In genomic region chrX:153772608-153773217, GRCh38 we compare ENCODE assay signal across 21 cellular contexts. TPM values are rescaled to one million over a fixed set of nuclear protein-coding genes. Genes with fewer than 3 reads are reported as not detected.
DNase-seq lines count a peak whose midpoint lies in the region; ATAC-seq, FAIRE-seq and TF ChIP-seq lines count a peak whose summit lies in the region.
"Had no signal": no experiment of that assay in that cellular context is flagged by ENCODE, and none has a peak within 500 bp of the region (broad histone marks: within the 10 kb centered on the region; RNA-seq: fewer than 3 reads in every experiment).

No MANE protein-coding gene starts in this region.

- H2AFZ ChIP-seq in SK-N-SH (ENCODE audit: low read depth) (no peak overlapping the region), HepG2 (ENCODE audit: low read length) (no peak overlapping the region)
- H2AFZ ChIP-seq: PC-9 had no signal

- TF ChIP-seq POLR2A in right lobe of liver (IDR thresholded peaks at IDR 0.05) (no peak), HepG2 (IDR thresholded peaks at IDR 0.05; ENCODE audit: insufficient read depth in 1 of 2, low read depth in 2 of 2, low read length in 2 of 2) (no peak)

- H3K9ac ChIP-seq in SK-N-SH: no peak overlapping the region
- H3K9ac ChIP-seq in HepG2 (ENCODE audit: insufficient read depth, low read depth, low read length): no peak overlapping the region
- H3K9ac ChIP-seq in kidney (ENCODE audit: low read length in 2 of 2): no peak overlapping the region

- POLR2A ChIA-PET in SK-N-SH (lab: Yijun Ruan, JAX): no interaction called here
- POLR2A ChIA-PET in HepG2 (lab: Yijun Ruan, JAX): no interaction called here

- H4K20me1 ChIP-seq in SK-N-SH (ENCODE audit: insufficient read depth) (no peaks in the 10 kb centered on the region), HepG2 (ENCODE audit: insufficient read depth, low read length) (no peaks in the 10 kb centered on the region)

- H3K4me3 ChIP-seq in SK-N-SH (ENCODE audit: low read depth in 2 of 2, low read length in 1 of 2) (no peak overlapping the region), right lobe of liver (no peak overlapping the region), HepG2 (replicated peaks in 1 of 3; ENCODE audit: insufficient read depth in 1 of 3, low read depth in 2 of 3, low read length in 3 of 3) (no peak overlapping the region), kidney (ENCODE audit: low read length in 2 of 2) (no peak overlapping the region)
- H3K4me3 ChIP-seq: PC-9, SJSA1 had no signal

- no peak for TF ChIP-seq CTCF in SK-N-SH (IDR thresholded peaks at IDR 0.05)
- TF ChIP-seq CTCF in right lobe of liver (IDR thresholded peaks at IDR 0.05): no peak
- TF ChIP-seq CTCF in HepG2 (CRISPR knock-in tag; IDR thresholded peaks at IDR 0.05): no peak
- TF ChIP-seq CTCF in kidney (IDR thresholded peaks at IDR 0.05; ENCODE audit: borderline replicate concordance, extremely low read depth, insufficient read depth): no peak

- H3K36me3 ChIP-seq in SK-N-SH (replicated peaks in 1 of 2; ENCODE audit: control insufficient read depth in 1 of 2, insufficient read depth in 2 of 2, low read length in 1 of 2): peaks cover 0 to 4% of the 10 kb centered on the region in 2 experiments
- H3K36me3 ChIP-seq in right lobe of liver: no peaks in the 10 kb centered on the region
- H3K36me3 ChIP-seq in HepG2 (replicated peaks in 1 of 2; ENCODE audit: control insufficient read depth in 1 of 2, insufficient read depth in 2 of 2, low read length in 2 of 2): no peaks in the 10 kb centered on the region
- no peaks in the 10 kb centered on the region for H3K36me3 ChIP-seq in kidney (ENCODE audit: control insufficient read depth in 1 of 2, insufficient read depth in 2 of 2, low read length in 2 of 2)
- H3K36me3 ChIP-seq: SJSA1 had no signal

- no peak for TF ChIP-seq RAD21 in SK-N-SH (IDR thresholded peaks at IDR 0.05; ENCODE audit: low read length)
- TF ChIP-seq RAD21 in HepG2 (CRISPR knock-in tag; IDR thresholded peaks at IDR 0.05): no peak

- H3F3A ChIP-seq in SK-N-SH (replicated peaks; ENCODE audit: insufficient read depth): no peaks in the 10 kb centered on the region

- DNase-seq in SK-N-SH: peak; percentile 30
- DNase-seq in right lobe of liver: peak in 2 of 3 donors; percentile 14 to 37
- DNase-seq in HepG2 (ENCODE audit: low spot score): no peak
- peak; percentile 62 for DNase-seq in kidney
- no peak for DNase-seq in effector CD8-positive, alpha-beta T cell (lab: John Stamatoyannopoulos, UW)
- DNase-seq: CD4-positive, CD25-positive, alpha-beta regulatory T cell; COR-L47; GDM1; HFFc6; IMR-90; NCI-H1436; NCI-H1930; NCI-H345; NCI-H524 treated with DMSO at 0.1 percent for 48 hours; PC-9 had no signal

- BruUV-seq in HepG2 (replicated peaks; lab: Mats Ljungman, UMichigan): no TSS peak

- intact Hi-C loops in right lobe of liver (cut with DNase I) (no loop called here), HepG2 (cut with micrococcal nuclease; ENCODE audit: unreplicated experiment) (no loop called here), kidney (cut with DNase I) (no loop called here)

- H3K9me3 ChIP-seq in SK-N-SH: no peaks in the 10 kb centered on the region
- no peaks in the 10 kb centered on the region for H3K9me3 ChIP-seq in right lobe of liver
- H3K9me3 ChIP-seq in HepG2 (ENCODE audit: low read length): no peaks in the 10 kb centered on the region
- H3K9me3 ChIP-seq in kidney (ENCODE audit: control insufficient read depth in 1 of 2, low read length in 2 of 2): no peaks in the 10 kb centered on the region
- H3K9me3 ChIP-seq: SJSA1 had no signal

- H3K27ac ChIP-seq in SK-N-SH (ENCODE audit: low read depth in 2 of 2, low read length in 1 of 2): no peak overlapping the region
- H3K27ac ChIP-seq in right lobe of liver: no peak overlapping the region
- H3K27ac ChIP-seq in HepG2 (ENCODE audit: extremely low read length, insufficient read depth, low read length): no peak overlapping the region
- no peak overlapping the region for H3K27ac ChIP-seq in kidney (ENCODE audit: low read depth in 2 of 2, low read length in 2 of 2)
- H3K27ac ChIP-seq: 22Rv1, PC-9, SJSA1 had no signal

- no peaks in the 10 kb centered on the region for H3K9me2 ChIP-seq in SK-N-SH

- H3K79me2 ChIP-seq in SK-N-SH (ENCODE audit: insufficient read depth) (no peaks in the 10 kb centered on the region), HepG2 (ENCODE audit: insufficient read depth, low read length) (no peaks in the 10 kb centered on the region)

- H3K4me1 ChIP-seq in SK-N-SH (ENCODE audit: control insufficient read depth in 1 of 2, insufficient read depth in 2 of 2, low read depth in 1 of 2, low read length in 1 of 2): no peaks in the 10 kb centered on the region
- H3K4me1 ChIP-seq in right lobe of liver: no peaks in the 10 kb centered on the region
- H3K4me1 ChIP-seq in HepG2 (ENCODE audit: insufficient read depth, low read length): no peaks in the 10 kb centered on the region
- no peaks in the 10 kb centered on the region for H3K4me1 ChIP-seq in kidney (ENCODE audit: control insufficient read depth in 1 of 2, insufficient read depth in 1 of 2, low read depth in 1 of 2, low read length in 2 of 2)
- H3K4me1 ChIP-seq: SJSA1 had no signal

- WGBS in SK-N-SH (ENCODE audit: low lambda C conversion rate): 64% methylated on average over 3 of the region's 16 CpGs
- 90% methylated on average over 2 of the region's 16 CpGs for WGBS in right lobe of liver (ENCODE audit: insufficient coverage, low coverage, low lambda C conversion rate, missing lambda C conversion rate)
- 80% methylated on average over 2 of the region's 16 CpGs for WGBS in HepG2 (ENCODE audit: low lambda C conversion rate)

- ATAC-seq in SK-N-SH treated with all-trans-retinoic acid at 6 μM for 48 hours (no peak), right lobe of liver (no peak), HepG2 (no peak), GM18498 (IDR thresholded peaks at IDR 0.05; ENCODE audit: unreplicated experiment) (no peak), GM19351 (IDR thresholded peaks at IDR 0.05; ENCODE audit: unreplicated experiment) (no peak)

- CTCF ChIA-PET in SK-N-SH (lab: Yijun Ruan, JAX) (interaction anchor here (0.8 to 1.2 kb wide), 3 partner anchors 8 to 174 kb away, joined by 3 to 6 read pairs (median 5); partner anchors contain the start of gene PLXNB3), HepG2 (lab: Yijun Ruan, JAX; ENCODE audit: low intra/inter-chr PET ratio, low total read pairs) (no interaction called here)

- FAIRE-seq in HepG2 (lab: Jason Lieb, UNC) (no peak), kidney (lab: Jason Lieb, UNC) (no peak)
- FAIRE-seq: GM18507 had no signal

- H3K4me2 ChIP-seq in SK-N-SH: no peak overlapping the region
- no peak overlapping the region for H3K4me2 ChIP-seq in HepG2 (ENCODE audit: low read depth, low read length)
- H3K4me2 ChIP-seq: PC-9 had no signal

- in situ Hi-C loops in HepG2 (cut with HindIII; ENCODE audit: extremely low pct_ligation_motif_present, low pct_unique_long_range_greater_than_20kb): no loop called here

- TF ChIP-seq EP300 in SK-N-SH (IDR thresholded peaks at IDR 0.05; ENCODE audit: borderline replicate concordance in 1 of 2, low read depth in 1 of 2, low read length in 1 of 2): no peak
- no peak for TF ChIP-seq EP300 in HepG2 (IDR thresholded peaks at IDR 0.05; ENCODE audit: low read depth in 2 of 2, low read length in 2 of 2)
- TF ChIP-seq EP300 in HepG2 (CRISPR knock-in tag; IDR thresholded peaks at IDR 0.05; ENCODE audit: borderline replicate concordance): no peak

- H3K27me3 ChIP-seq in SK-N-SH (ENCODE audit: insufficient read depth) (no peaks in the 10 kb centered on the region), right lobe of liver (no peaks in the 10 kb centered on the region), HepG2 (ENCODE audit: control insufficient read depth in 1 of 2, insufficient read depth in 2 of 2, low read length in 2 of 2) (no peaks in the 10 kb centered on the region)
- H3K27me3 ChIP-seq: SJSA1 had no signal

RNA-seq across cellular contexts. Expression of gene SRPK3, which starts 8.1 kb away (rescaled TPM):
- 0.50 and 0.74 TPM in 2 replicates for polyA plus RNA-seq in SK-N-SH (2012; rRNA removed)
- 0.08 and 0.19 TPM in 2 replicates for polyA plus RNA-seq in SK-N-SH (2012; cell fraction: cytosol; rRNA removed)
- polyA plus RNA-seq in SK-N-SH (2012; cell fraction: nucleus; rRNA removed): 0.80 and 1.5 TPM in 2 replicates
- not detected for total RNA-seq in right lobe of liver
- 0.22 TPM in 1 of 2 replicates, not detected in the other for total RNA-seq in HepG2 (2016; rRNA removed; fragmentation: Illumina TruSeq; extraction: Trizol)
- not detected in 2 replicates for total RNA-seq in HepG2 (2016; cell fraction: cytosol; rRNA removed; fragmentation: Illumina TruSeq; extraction: Trizol; ENCODE audit: low read depth)
- total RNA-seq in HepG2 (2016; cell fraction: insoluble cytoplasmic fraction; rRNA removed; fragmentation: Illumina TruSeq; extraction: Trizol): 0.09 TPM in 1 of 2 replicates, not detected in the other
- 0.07 TPM in 1 of 2 replicates, not detected in the other for total RNA-seq in HepG2 (2016; cell fraction: membrane; rRNA removed; fragmentation: Illumina TruSeq; extraction: Trizol)
- not detected in 2 replicates for total RNA-seq in HepG2 (2016; cell fraction: nucleus; rRNA removed; fragmentation: Illumina TruSeq; extraction: Trizol)
- polyA plus RNA-seq in HepG2 (2011; rRNA removed): 0.10 and 0.30 TPM in 2 replicates
- 0.03 and 0.13 TPM in 2 replicates for polyA plus RNA-seq in HepG2 (2011; cell fraction: cytosol; rRNA removed)
- polyA plus RNA-seq in HepG2 (2011; cell fraction: nucleus; rRNA removed): 0.93 and 2.1 TPM in 2 replicates
- 0.07 and 0.15 TPM in 2 replicates for polyA plus RNA-seq in HepG2 (2012)
- polyA plus RNA-seq in HepG2 (2016; cell fraction: cytosol; fragmentation: Illumina TruSeq; extraction: Trizol; ENCODE audit: low read depth): 0.16 and 0.37 TPM in 2 replicates
- polyA plus RNA-seq in HepG2 (2016; cell fraction: insoluble cytoplasmic fraction; fragmentation: Illumina TruSeq; extraction: Trizol; ENCODE audit: low read depth): not detected in 2 replicates
- polyA plus RNA-seq in HepG2 (2016; cell fraction: membrane; fragmentation: Illumina TruSeq; extraction: Trizol; ENCODE audit: low read depth): 0.14 TPM in 1 of 2 replicates, not detected in the other
- polyA plus RNA-seq in HepG2 (2016; cell fraction: nucleus; fragmentation: Illumina TruSeq; extraction: Trizol; ENCODE audit: insufficient read depth, low read depth): 0.57 TPM in 1 of 2 replicates, not detected in the other
- 0.06 TPM in 1 of 2 replicates, not detected in the other for polyA minus RNA-seq in HepG2 (2011; rRNA and poly(A)+ RNA removed; ENCODE audit: low replicate concordance)
- not detected in 2 replicates for polyA minus RNA-seq in HepG2 (2011; cell fraction: cytosol; rRNA and poly(A)+ RNA removed)
- polyA minus RNA-seq in HepG2 (2011; cell fraction: nucleus; rRNA and poly(A)+ RNA removed): not detected in 2 replicates
- 1.1 TPM for total RNA-seq in kidney
- polyA plus RNA-seq in kidney (ENCODE audit: insufficient read depth, low read depth, low replicate concordance): 0.58 TPM
- total RNA-seq: CD4-positive, CD25-positive, alpha-beta regulatory T cell; SJSA1 had no signal
- polyA plus RNA-seq: CD4-positive, CD25-positive, alpha-beta regulatory T cell had no signal

RNA-seq across cellular contexts. Expression of gene PLXNB3, which starts 8.7 kb away (rescaled TPM):
- 13.8 and 15.5 TPM in 2 replicates for polyA plus RNA-seq in SK-N-SH (2012; rRNA removed)
- polyA plus RNA-seq in SK-N-SH (2012; cell fraction: cytosol; rRNA removed): 4.8 and 6.1 TPM in 2 replicates
- polyA plus RNA-seq in SK-N-SH (2012; cell fraction: nucleus; rRNA removed): 102 and 172 TPM in 2 replicates
- total RNA-seq in right lobe of liver: 1 to 10 TPM in 3 of 6 experiments, under 1 TPM in 3; 0.55 to 1.7 (median 0.94) TPM
- total RNA-seq in HepG2 (2016; rRNA removed; fragmentation: Illumina TruSeq; extraction: Trizol): 1.2 and 3.0 TPM in 2 replicates
- total RNA-seq in HepG2 (2016; cell fraction: cytosol; rRNA removed; fragmentation: Illumina TruSeq; extraction: Trizol; ENCODE audit: low read depth): 0.20 and 0.62 TPM in 2 replicates
- total RNA-seq in HepG2 (2016; cell fraction: insoluble cytoplasmic fraction; rRNA removed; fragmentation: Illumina TruSeq; extraction: Trizol): 0.51 and 3.2 TPM in 2 replicates
- total RNA-seq in HepG2 (2016; cell fraction: membrane; rRNA removed; fragmentation: Illumina TruSeq; extraction: Trizol): 0.90 and 1.4 TPM in 2 replicates
- 3.6 and 5.9 TPM in 2 replicates for total RNA-seq in HepG2 (2016; cell fraction: nucleus; rRNA removed; fragmentation: Illumina TruSeq; extraction: Trizol)
- 6.9 and 8.1 TPM in 2 replicates for polyA plus RNA-seq in HepG2 (2011; rRNA removed)
- 2.0 and 3.8 TPM in 2 replicates for polyA plus RNA-seq in HepG2 (2011; cell fraction: cytosol; rRNA removed)
- polyA plus RNA-seq in HepG2 (2011; cell fraction: nucleus; rRNA removed): 40.4 and 58.7 TPM in 2 replicates
- 3.4 and 5.7 TPM in 2 replicates for polyA plus RNA-seq in HepG2 (2012)
- 0.61 and 0.93 TPM in 2 replicates for polyA plus RNA-seq in HepG2 (2016; cell fraction: cytosol; fragmentation: Illumina TruSeq; extraction: Trizol; ENCODE audit: low read depth)
- polyA plus RNA-seq in HepG2 (2016; cell fraction: insoluble cytoplasmic fraction; fragmentation: Illumina TruSeq; extraction: Trizol; ENCODE audit: low read depth): 1.8 and 2.9 TPM in 2 replicates
- polyA plus RNA-seq in HepG2 (2016; cell fraction: membrane; fragmentation: Illumina TruSeq; extraction: Trizol; ENCODE audit: low read depth): 2.0 and 2.3 TPM in 2 replicates
- 20.2 and 27.0 TPM in 2 replicates for polyA plus RNA-seq in HepG2 (2016; cell fraction: nucleus; fragmentation: Illumina TruSeq; extraction: Trizol; ENCODE audit: insufficient read depth, low read depth)
- polyA minus RNA-seq in HepG2 (2011; rRNA and poly(A)+ RNA removed; ENCODE audit: low replicate concordance): 0.68 and 8.0 TPM in 2 replicates
- 5.1 and 5.5 TPM in 2 replicates for polyA minus RNA-seq in HepG2 (2011; cell fraction: cytosol; rRNA and poly(A)+ RNA removed)
- 5.0 and 6.8 TPM in 2 replicates for polyA minus RNA-seq in HepG2 (2011; cell fraction: nucleus; rRNA and poly(A)+ RNA removed)
- total RNA-seq in kidney: 5.6 TPM
- 2.2 TPM for polyA plus RNA-seq in kidney (ENCODE audit: insufficient read depth, low read depth, low replicate concordance)
- polyA plus RNA-seq: CD4-positive, CD25-positive, alpha-beta regulatory T cell had no signal

RNA-seq across cellular contexts. Expression of gene IDH3G, which starts 21.5 kb away (rescaled TPM):
- polyA plus RNA-seq in SK-N-SH (2012; rRNA removed) (78.0 and 107 TPM in 2 replicates), HepG2 (2011; rRNA removed) (35.5 and 36.0 TPM in 2 replicates), kidney (ENCODE audit: insufficient read depth, low read depth, low replicate concordance) (100 TPM)
- 38.1 and 53.3 TPM in 2 replicates for polyA plus RNA-seq in SK-N-SH (2012; cell fraction: cytosol; rRNA removed)
- polyA plus RNA-seq in SK-N-SH (2012; cell fraction: nucleus; rRNA removed): 212 and 213 TPM in 2 replicates
- total RNA-seq in right lobe of liver (10 to 100 TPM; 19.4 to 70.1 (median 27.4) TPM), HepG2 (2016; rRNA removed; fragmentation: Illumina TruSeq; extraction: Trizol) (16.2 and 18.7 TPM in 2 replicates), kidney (62.1 TPM)
- 13.0 and 13.1 TPM in 2 replicates for total RNA-seq in HepG2 (2016; cell fraction: cytosol; rRNA removed; fragmentation: Illumina TruSeq; extraction: Trizol; ENCODE audit: low read depth)
- total RNA-seq in HepG2 (2016; cell fraction: insoluble cytoplasmic fraction; rRNA removed; fragmentation: Illumina TruSeq; extraction: Trizol): 17.8 and 20.1 TPM in 2 replicates
- 8.6 and 11.1 TPM in 2 replicates for total RNA-seq in HepG2 (2016; cell fraction: membrane; rRNA removed; fragmentation: Illumina TruSeq; extraction: Trizol)
- 12.0 and 15.0 TPM in 2 replicates for total RNA-seq in HepG2 (2016; cell fraction: nucleus; rRNA removed; fragmentation: Illumina TruSeq; extraction: Trizol)
- 26.8 and 43.0 TPM in 2 replicates for polyA plus RNA-seq in HepG2 (2011; cell fraction: cytosol; rRNA removed)
- 101 and 115 TPM in 2 replicates for polyA plus RNA-seq in HepG2 (2011; cell fraction: nucleus; rRNA removed)
- 19.4 and 20.6 TPM in 2 replicates for polyA plus RNA-seq in HepG2 (2012)
- 11.0 and 12.1 TPM in 2 replicates for polyA plus RNA-seq in HepG2 (2016; cell fraction: cytosol; fragmentation: Illumina TruSeq; extraction: Trizol; ENCODE audit: low read depth)
- 24.4 and 28.5 TPM in 2 replicates for polyA plus RNA-seq in HepG2 (2016; cell fraction: insoluble cytoplasmic fraction; fragmentation: Illumina TruSeq; extraction: Trizol; ENCODE audit: low read depth)
- 10.0 and 10.7 TPM in 2 replicates for polyA plus RNA-seq in HepG2 (2016; cell fraction: membrane; fragmentation: Illumina TruSeq; extraction: Trizol; ENCODE audit: low read depth)
- 28.9 and 29.2 TPM in 2 replicates for polyA plus RNA-seq in HepG2 (2016; cell fraction: nucleus; fragmentation: Illumina TruSeq; extraction: Trizol; ENCODE audit: insufficient read depth, low read depth)
- polyA minus RNA-seq in HepG2 (2011; rRNA and poly(A)+ RNA removed; ENCODE audit: low replicate concordance): 56.4 and 152 TPM in 2 replicates
- polyA minus RNA-seq in HepG2 (2011; cell fraction: cytosol; rRNA and poly(A)+ RNA removed): 11.8 and 17.8 TPM in 2 replicates
- 16.5 and 18.6 TPM in 2 replicates for polyA minus RNA-seq in HepG2 (2011; cell fraction: nucleus; rRNA and poly(A)+ RNA removed)

RNA-seq across cellular contexts. Expression of gene SSR4, which starts 21.8 kb away (rescaled TPM):
- polyA plus RNA-seq in SK-N-SH (2012; rRNA removed) (326 and 367 TPM in 2 replicates), HepG2 (2011; rRNA removed) (288 and 319 TPM in 2 replicates), kidney (ENCODE audit: insufficient read depth, low read depth, low replicate concordance) (473 TPM)
- polyA plus RNA-seq in SK-N-SH (2012; cell fraction: cytosol; rRNA removed): 195 and 259 TPM in 2 replicates
- 162 and 171 TPM in 2 replicates for polyA plus RNA-seq in SK-N-SH (2012; cell fraction: nucleus; rRNA removed)
- total RNA-seq in right lobe of liver (100 to 1,000 TPM; 150 to 221 (median 205) TPM), HepG2 (2016; rRNA removed; fragmentation: Illumina TruSeq; extraction: Trizol) (124 and 214 TPM in 2 replicates), kidney (226 TPM)
- total RNA-seq in HepG2 (2016; cell fraction: cytosol; rRNA removed; fragmentation: Illumina TruSeq; extraction: Trizol; ENCODE audit: low read depth): 180 and 198 TPM in 2 replicates
- total RNA-seq in HepG2 (2016; cell fraction: insoluble cytoplasmic fraction; rRNA removed; fragmentation: Illumina TruSeq; extraction: Trizol): 138 and 213 TPM in 2 replicates
- total RNA-seq in HepG2 (2016; cell fraction: membrane; rRNA removed; fragmentation: Illumina TruSeq; extraction: Trizol): 175 and 187 TPM in 2 replicates
- total RNA-seq in HepG2 (2016; cell fraction: nucleus; rRNA removed; fragmentation: Illumina TruSeq; extraction: Trizol): 143 and 151 TPM in 2 replicates
- polyA plus RNA-seq in HepG2 (2011; cell fraction: cytosol; rRNA removed): 276 and 476 TPM in 2 replicates
- polyA plus RNA-seq in HepG2 (2011; cell fraction: nucleus; rRNA removed): 234 and 252 TPM in 2 replicates
- polyA plus RNA-seq in HepG2 (2012): 198 and 204 TPM in 2 replicates
- 201 and 218 TPM in 2 replicates for polyA plus RNA-seq in HepG2 (2016; cell fraction: cytosol; fragmentation: Illumina TruSeq; extraction: Trizol; ENCODE audit: low read depth)
- polyA plus RNA-seq in HepG2 (2016; cell fraction: insoluble cytoplasmic fraction; fragmentation: Illumina TruSeq; extraction: Trizol; ENCODE audit: low read depth): 141 and 145 TPM in 2 replicates
- polyA plus RNA-seq in HepG2 (2016; cell fraction: membrane; fragmentation: Illumina TruSeq; extraction: Trizol; ENCODE audit: low read depth): 192 and 200 TPM in 2 replicates
- 301 and 315 TPM in 2 replicates for polyA plus RNA-seq in HepG2 (2016; cell fraction: nucleus; fragmentation: Illumina TruSeq; extraction: Trizol; ENCODE audit: insufficient read depth, low read depth)
- polyA minus RNA-seq in HepG2 (2011; rRNA and poly(A)+ RNA removed; ENCODE audit: low replicate concordance): 172 and 203 TPM in 2 replicates
- 187 and 225 TPM in 2 replicates for polyA minus RNA-seq in HepG2 (2011; cell fraction: cytosol; rRNA and poly(A)+ RNA removed)
- polyA minus RNA-seq in HepG2 (2011; cell fraction: nucleus; rRNA and poly(A)+ RNA removed): 34.9 TPM in 2 replicates

RNA-seq across cellular contexts. Expression of gene ABCD1, which starts 48.1 kb away (rescaled TPM):
- 7.2 and 7.9 TPM in 2 replicates for polyA plus RNA-seq in SK-N-SH (2012; rRNA removed)
- 2.8 and 5.4 TPM in 2 replicates for polyA plus RNA-seq in SK-N-SH (2012; cell fraction: cytosol; rRNA removed)
- polyA plus RNA-seq in SK-N-SH (2012; cell fraction: nucleus; rRNA removed): 17.4 and 18.9 TPM in 2 replicates
- 10 to 100 TPM in 4 of 6 experiments, 1 to 10 TPM in 2; 8.0 to 20.8 (median 10.9) TPM for total RNA-seq in right lobe of liver
- total RNA-seq in HepG2 (2016; rRNA removed; fragmentation: Illumina TruSeq; extraction: Trizol): 10.1 and 15.9 TPM in 2 replicates
- total RNA-seq in HepG2 (2016; cell fraction: cytosol; rRNA removed; fragmentation: Illumina TruSeq; extraction: Trizol; ENCODE audit: low read depth): 1.6 and 2.0 TPM in 2 replicates
- total RNA-seq in HepG2 (2016; cell fraction: insoluble cytoplasmic fraction; rRNA removed; fragmentation: Illumina TruSeq; extraction: Trizol): 9.1 and 16.2 TPM in 2 replicates
- 5.1 and 7.8 TPM in 2 replicates for total RNA-seq in HepG2 (2016; cell fraction: membrane; rRNA removed; fragmentation: Illumina TruSeq; extraction: Trizol)
- 14.6 and 18.2 TPM in 2 replicates for total RNA-seq in HepG2 (2016; cell fraction: nucleus; rRNA removed; fragmentation: Illumina TruSeq; extraction: Trizol)
- 11.4 and 15.4 TPM in 2 replicates for polyA plus RNA-seq in HepG2 (2011; rRNA removed)
- polyA plus RNA-seq in HepG2 (2011; cell fraction: cytosol; rRNA removed): 7.2 and 9.7 TPM in 2 replicates
- polyA plus RNA-seq in HepG2 (2011; cell fraction: nucleus; rRNA removed): 50.2 and 59.9 TPM in 2 replicates
- polyA plus RNA-seq in HepG2 (2012): 19.7 and 23.2 TPM in 2 replicates
- 2.1 and 2.2 TPM in 2 replicates for polyA plus RNA-seq in HepG2 (2016; cell fraction: cytosol; fragmentation: Illumina TruSeq; extraction: Trizol; ENCODE audit: low read depth)
- polyA plus RNA-seq in HepG2 (2016; cell fraction: insoluble cytoplasmic fraction; fragmentation: Illumina TruSeq; extraction: Trizol; ENCODE audit: low read depth): 8.6 and 12.6 TPM in 2 replicates
- 4.3 and 5.1 TPM in 2 replicates for polyA plus RNA-seq in HepG2 (2016; cell fraction: membrane; fragmentation: Illumina TruSeq; extraction: Trizol; ENCODE audit: low read depth)
- 34.6 and 36.9 TPM in 2 replicates for polyA plus RNA-seq in HepG2 (2016; cell fraction: nucleus; fragmentation: Illumina TruSeq; extraction: Trizol; ENCODE audit: insufficient read depth, low read depth)
- polyA minus RNA-seq in HepG2 (2011; rRNA and poly(A)+ RNA removed; ENCODE audit: low replicate concordance): 25.4 and 48.9 TPM in 2 replicates
- polyA minus RNA-seq in HepG2 (2011; cell fraction: cytosol; rRNA and poly(A)+ RNA removed): 19.4 and 20.9 TPM in 2 replicates
- polyA minus RNA-seq in HepG2 (2011; cell fraction: nucleus; rRNA and poly(A)+ RNA removed): 25.5 and 30.1 TPM in 2 replicates
- total RNA-seq in kidney: 13.7 TPM
- 5.2 TPM for polyA plus RNA-seq in kidney (ENCODE audit: insufficient read depth, low read depth, low replicate concordance)

Comparison
In these comparisons a context has a peak if more than half of its experiments do, and no peak if none do; other contexts are left out.
1. DNase-seq: peak in SK-N-SH (single experiment), right lobe of liver (2 of 3) and kidney (single experiment); none in HepG2 (single experiment) and effector CD8-positive, alpha-beta T cell (single experiment).